ENCODE assay signal across 12 cellular contexts in the genomic region with DNA sequence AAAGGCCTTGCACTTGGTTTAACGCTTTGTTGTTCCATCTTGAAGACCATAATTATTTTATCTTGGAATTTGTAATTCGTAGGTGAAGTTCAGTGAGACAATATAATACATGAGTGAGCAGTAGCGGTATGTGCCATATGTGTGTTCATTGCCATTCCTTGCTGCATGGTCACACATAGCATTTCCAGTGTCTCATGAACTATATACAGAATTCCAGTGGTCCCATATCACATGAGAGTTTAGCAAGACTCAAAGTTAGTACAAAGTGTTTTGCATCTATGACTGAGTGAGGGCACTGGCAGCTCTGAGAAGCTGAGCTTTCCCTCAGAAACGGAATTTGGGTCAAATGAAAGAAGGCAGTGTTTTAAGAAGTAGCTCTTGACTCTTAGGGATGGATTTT.
DNase-seq lines count a peak whose midpoint lies in the region; TF ChIP-seq lines count a peak whose summit lies in the region.
"Had no signal": no experiment of that assay in that cellular context is flagged by ENCODE, and none has a peak within 500 bp of the region (broad histone marks: within the 10 kb centered on the region; RNA-seq: fewer than 3 reads in every experiment).

No MANE protein-coding gene starts in this region.

- DNase-seq in HCEC 1CT (peak; percentile 6), amniotic epithelial cell (ENCODE audit: low read depth) (peak; percentile 13), foreskin fibroblast (peak; percentile 10 to 39), NCI-H1930 (lab: John Stamatoyannopoulos, UW) (no peak), globus pallidus (ENCODE audit: low spot score) (no peak), amygdala (lab: John Stamatoyannopoulos, UW) (no peak), NCI-H2081 treated with DMSO at 0.1 percent for 48 hours (lab: John Stamatoyannopoulos, UW) (no peak)
- DNase-seq: BE2C; CD4-positive, alpha-beta memory T cell; DMS79; EL had no signal

- TF ChIP-seq CTCF in foreskin fibroblast (IDR thresholded peaks at IDR 0.05; ENCODE audit: low read depth, low read length), result no peak

- H3K4me3 ChIP-seq in foreskin fibroblast (ENCODE audit: low read depth in 1 of 2, low read length in 2 of 2), result no peak overlapping the region
- H3K4me3 ChIP-seq: HAP-1 had no signal

Comparison
In these comparisons a context has a peak if more than half of its experiments do, and no peak if none do; other contexts are left out.
1. DNase-seq: peak in HCEC 1CT (single experiment), amniotic epithelial cell (single experiment) and foreskin fibroblast (2 of 2); none in NCI-H1930 (0 of 2), globus pallidus (single experiment), amygdala (0 of 56) and NCI-H2081 treated with DMSO at 0.1 percent for 48 hours (single experiment).